ENCODE assay signal across 8 cellular contexts in the genomic region with DNA sequence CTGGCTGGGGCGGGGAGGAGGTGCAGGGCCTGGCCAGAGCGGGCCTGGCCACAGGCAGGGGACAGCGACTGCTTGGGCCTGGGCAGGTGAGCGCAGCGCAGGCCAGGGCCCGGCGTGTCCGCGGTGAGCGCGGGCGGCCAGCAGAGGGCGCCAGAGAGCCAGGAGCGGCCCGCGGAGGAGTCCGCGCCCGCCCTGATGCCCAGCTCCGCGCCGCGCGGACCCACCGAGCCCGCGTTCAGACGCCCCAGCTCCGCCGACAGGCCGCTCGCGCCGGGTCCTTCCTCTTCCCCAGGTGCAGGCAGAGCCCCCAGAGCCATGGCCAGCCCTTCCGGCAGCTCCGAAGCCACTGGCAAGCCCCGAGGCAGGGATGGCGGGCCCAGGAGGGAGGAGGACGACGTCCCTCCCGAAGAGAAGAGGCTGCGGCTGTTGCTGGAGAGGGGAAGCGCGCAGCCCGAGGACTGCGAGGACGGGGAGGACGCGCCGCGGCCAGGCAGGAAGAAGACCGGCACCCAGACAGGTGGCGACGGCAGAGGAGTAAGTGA.
A peak's percentile ranks its signal among the peaks of the same experiment; 100 is the strongest.
DNase-seq lines count a peak whose midpoint lies in the region; ATAC-seq and TF ChIP-seq lines count a peak whose summit lies in the region.
"Not testable (repeated sequence)": the region's sequence is repeated elsewhere in the genome, so short reads cannot be mapped to it uniquely, and the experiment has no call there.

No MANE protein-coding gene starts in this region.

- H2AFZ ChIP-seq in PC-3 (ENCODE audit: low read length), result 0 out of 2 replicates have a peak overlapping the region, but pooled peaks have one; percentile 42

- not testable (repeated sequence) for TF ChIP-seq POLR2A in prostate gland (IDR thresholded peaks at IDR 0.05); stomach (IDR thresholded peaks at IDR 0.05)

- ATAC-seq in PC-3, result not testable (repeated sequence)

- H3K9me2 ChIP-seq in PC-3 (replicated peaks; ENCODE audit: low read length), result not testable (repeated sequence)

- H3F3A ChIP-seq in PC-3 (ENCODE audit: low read length, unreplicated experiment), result not testable (repeated sequence)

- H3K79me2 ChIP-seq in PC-3 (ENCODE audit: low read length), result not testable (repeated sequence)

- peak overlapping the region in 2 of 3 donors; percentile 65 to 87 for H3K27ac Mint-ChIP-seq in IgD-negative memory B cell

- peak; percentile 19; the same call in 1 of the 2 replicates for TF ChIP-seq CTCF in PC-3 (conservative IDR thresholded peaks at IDR 0.05; ENCODE audit: low read depth, low read length)
- TF ChIP-seq CTCF in colonic mucosa (IDR thresholded peaks at IDR 0.05), result peak; percentile 56
- peak in 3 of 4 experiments; percentile 58 to 71 (median 70) for TF ChIP-seq CTCF in prostate gland (IDR thresholded peaks at IDR 0.05)
- TF ChIP-seq CTCF in stomach (IDR thresholded peaks at IDR 0.05), result peak in 5 of 7 experiments; percentile 5 to 94 (median 85)

- H3K27ac ChIP-seq in PC-3 (ENCODE audit: low read length); colonic mucosa: not testable (repeated sequence)
- peak overlapping the region in 1 of 2 donors; percentile 36 for H3K27ac ChIP-seq in prostate gland
- H3K27ac ChIP-seq in stomach, result peak overlapping the region in 2 of 5 donors; percentile 72 to 82

- H3K9ac ChIP-seq in PC-3 (ENCODE audit: low read length), result not testable (repeated sequence)
- peak overlapping the region in 1 of 2 donors; percentile 81 for H3K9ac ChIP-seq in colonic mucosa (ENCODE audit: low read depth in 2 of 2, low read length in 2 of 2)

- not testable (repeated sequence) for H4K20me1 ChIP-seq in PC-3 (ENCODE audit: low read length)

- CTCF ChIA-PET in PC-3 (lab: Charles Lee), result not testable (repeated sequence)

- H3K4me1 Mint-ChIP-seq in IgD-negative memory B cell, result not testable (repeated sequence)

- not testable (repeated sequence) for H3K9me3 Mint-ChIP-seq in IgD-negative memory B cell

- 3% methylated on average over 10 of the region's 54 CpGs for WGBS in prostate gland
- 0 to 1% (median 1%) methylated on average over 2 to 49 of the region's 54 CpGs for WGBS in stomach, 5 donors

- TF ChIP-seq EP300 in stomach (IDR thresholded peaks at IDR 0.05), result not testable (repeated sequence)

- peak overlapping the region; percentile 81 to 95 (median 88) for H3K4me3 Mint-ChIP-seq in IgD-negative memory B cell

- not testable (repeated sequence) for H3K9me3 ChIP-seq in PC-3 (ENCODE audit: low read length); colonic mucosa; prostate gland; stomach

- DNase-seq in DMS 273 (lab: John Stamatoyannopoulos, UW; ENCODE audit: unreplicated experiment) (peak; percentile 78), PC-3 (peak; percentile 52), colonic mucosa (peak; percentile 45), iPS-NIHi11 (ENCODE audit: low spot score) (peak; percentile 70), prostate gland (ENCODE audit: low spot score) (peak; percentile 13), stomach (peak; percentile 83)
- DNase-seq in activated CD8-positive, alpha-beta memory T cell treated with anti-CD3 and anti-CD28 coated beads for 48 hours (ENCODE audit: low read depth in 2 of 3, low spot score in 2 of 3), result peak; percentile 31 to 59 (median 49)

- H3K36me3 Mint-ChIP-seq in IgD-negative memory B cell, result not testable (repeated sequence)

- intact Hi-C loops in PC-3 (cut with micrococcal nuclease); stomach (cut with DNase I; ENCODE audit: low total_unique reads): not testable (repeated sequence)
- intact Hi-C loops in colonic mucosa (cut with DNase I), result loop anchor here (10.0 kb wide), 1 partner anchor 148 kb away; no protein-coding TSS in a partner anchor
- intact Hi-C loops in prostate gland (cut with DNase I), result loop anchor here (10.0 kb wide), 1 partner anchor 168 kb away; no protein-coding TSS in a partner anchor

- H3K27me3 ChIP-seq in PC-3 (ENCODE audit: low read length); colonic mucosa; prostate gland (replicated peaks; ENCODE audit: insufficient read depth): not testable (repeated sequence)
- peaks cover 0 to 28% (median 0%) of the 10 kb centered on the region in 3 donors for H3K27me3 ChIP-seq in stomach

- not testable (repeated sequence) for H3K36me3 ChIP-seq in PC-3 (ENCODE audit: low read depth, low read length); colonic mucosa; prostate gland; stomach

- POLR2A ChIA-PET in PC-3 (lab: Charles Lee; ENCODE audit: unreplicated experiment), result interaction anchor here (0.6 kb wide), 1 partner anchor 82 kb away, joined by 3 read pairs; no protein-coding TSS in a partner anchor

- peaks cover 16% of the 10 kb centered on the region for H3K27me3 Mint-ChIP-seq in IgD-negative memory B cell

- H3K4me1 ChIP-seq in PC-3 (ENCODE audit: insufficient read depth, low read length); colonic mucosa; prostate gland (replicated peaks): not testable (repeated sequence)
- H3K4me1 ChIP-seq in stomach, result peaks cover 0 to 16% (median 4%) of the 10 kb centered on the region in 4 donors

- H3K4me2 ChIP-seq in PC-3 (ENCODE audit: low read length), result peak overlapping the region; percentile 72

- BruUV-seq in PC-3 (replicated peaks; lab: Mats Ljungman, UMichigan), result not testable (repeated sequence)

- H3K4me3 ChIP-seq in PC-3 (ENCODE audit: low read length) (peak overlapping the region; percentile 53; the same call in 1 of the 2 replicates), colonic mucosa (peak overlapping the region; percentile 53), prostate gland (peak overlapping the region; percentile 37 to 41), stomach (peak overlapping the region; percentile 53 to 85 (median 60))

Comparison
In these comparisons a context has a peak if more than half of its experiments do, and no peak if none do; other contexts are left out.
1. DNase-seq: peak in every context shown above with its lines; median percentile 83 in stomach; 78 in DMS 273; 70 in iPS-NIHi11; 52 in PC-3; 49 in activated CD8-positive, alpha-beta memory T cell treated with anti-CD3 and anti-CD28 coated beads for 48 hours; 45 in colonic mucosa; 13 in prostate gland.
2. CTCF ChIP-seq: peak in every context shown above with its lines; median percentile 85 in stomach; 70 in prostate gland; 56 in colonic mucosa; 19 in PC-3.